ENCODE assay signal across 1 cellular context in genomic region chr18:22194151-22194598, GRCh38.
TF ChIP-seq lines count a peak whose summit lies in the region.

No MANE protein-coding gene starts in this region.

TF ChIP-seq in K562, 482 proteins besides CTCF, POLR2A, EP300 and RAD21 (continued from another document and continues in another):
- no peak for TF ChIP-seq GTF3C2 (IDR thresholded peaks at IDR 0.05; ENCODE audit: borderline replicate concordance, extremely low read depth, insufficient read length)
- no peak for TF ChIP-seq RBM25 (IDR thresholded peaks at IDR 0.05; ENCODE audit: low read depth, low read length, severe bottlenecking)
- no peak for TF ChIP-seq ATF6 (CRISPR knock-in tag; IDR thresholded peaks at IDR 0.05)
- TF ChIP-seq ZNF224 (CRISPR knock-in tag; IDR thresholded peaks at IDR 0.05): no peak
- no peak for TF ChIP-seq CREB3L1 (IDR thresholded peaks at IDR 0.05; ENCODE audit: borderline replicate concordance, low read depth)
- peak; percentile 24 for TF ChIP-seq POLR2B (IDR thresholded peaks at IDR 0.05; ENCODE audit: low read depth, partially characterized antibody)
- no peak for TF ChIP-seq BRF1 (IDR thresholded peaks at IDR 0.05; ENCODE audit: borderline replicate concordance, extremely low read depth, insufficient read length)
- TF ChIP-seq RBM17 (IDR thresholded peaks at IDR 0.05; ENCODE audit: borderline replicate concordance, low read depth, low read length): no peak
- TF ChIP-seq TCF3 (CRISPR knock-in tag; IDR thresholded peaks at IDR 0.05): peak; percentile 98
- no peak for TF ChIP-seq PATZ1 (CRISPR knock-in tag; IDR thresholded peaks at IDR 0.05; ENCODE audit: borderline replicate concordance)
- TF ChIP-seq CEBPG (CRISPR knock-in tag; IDR thresholded peaks at IDR 0.05): no peak
- no peak for TF ChIP-seq CEBPG (tag; conservative IDR thresholded peaks at IDR 0.05 in 1 of 2, IDR thresholded peaks at IDR 0.05 in 1 of 2)
- TF ChIP-seq DMBX1 (CRISPR knock-in tag; IDR thresholded peaks at IDR 0.05; ENCODE audit: borderline replicate concordance): peak; percentile 84
- TF ChIP-seq SP2 (IDR thresholded peaks at IDR 0.05; ENCODE audit: extremely low read depth, low read depth, low read length, poor library complexity, severe bottlenecking): no peak
- TF ChIP-seq HES1 (IDR thresholded peaks at IDR 0.05; ENCODE audit: low read depth): no peak
- TF ChIP-seq ZNF785 (CRISPR knock-in tag; IDR thresholded peaks at IDR 0.05): no peak
- peak; percentile 96 for TF ChIP-seq NFRKB (IDR thresholded peaks at IDR 0.05; ENCODE audit: low read depth)
- TF ChIP-seq SMARCE1 (IDR thresholded peaks at IDR 0.05): peak; percentile 66; the same call in 1 of the 2 replicates
- TF ChIP-seq MAFG (tag; conservative IDR thresholded peaks at IDR 0.05): no peak
- TF ChIP-seq ATF3 (IDR thresholded peaks at IDR 0.05): no peak
- TF ChIP-seq ATF3 (CRISPR knock-in tag; conservative IDR thresholded peaks at IDR 0.05): no peak
- no peak for TF ChIP-seq SFPQ (IDR thresholded peaks at IDR 0.05; ENCODE audit: low read depth, low read length)
- TF ChIP-seq HEY1 (CRISPR knock-in tag; IDR thresholded peaks at IDR 0.05; ENCODE audit: borderline replicate concordance): no peak
- no peak for TF ChIP-seq ZNF696 (CRISPR knock-in tag; conservative IDR thresholded peaks at IDR 0.05)
- no peak for TF ChIP-seq MCM7 (IDR thresholded peaks at IDR 0.05)
- no peak for TF ChIP-seq CSDE1 (IDR thresholded peaks at IDR 0.05)
- no peak for TF ChIP-seq RBM15 (IDR thresholded peaks at IDR 0.05; ENCODE audit: insufficient read depth, low read length)
- no peak for TF ChIP-seq MED1 (CRISPR knock-in tag; IDR thresholded peaks at IDR 0.05; ENCODE audit: borderline replicate concordance)
- TF ChIP-seq SIX5 (IDR thresholded peaks at IDR 0.05; ENCODE audit: borderline replicate concordance in 1 of 2, insufficient read depth in 1 of 2, low read depth in 1 of 2, low read length in 2 of 2): no peak
- no peak for TF ChIP-seq SRSF1 (IDR thresholded peaks at IDR 0.05; ENCODE audit: low read depth, low read length)
- TF ChIP-seq PCBP1 (IDR thresholded peaks at IDR 0.05; ENCODE audit: low read depth, low read length, poor library complexity, severe bottlenecking): no peak
- TF ChIP-seq ARHGAP35 (IDR thresholded peaks at IDR 0.05; ENCODE audit: partially characterized antibody): no peak
- TF ChIP-seq ZNF280B (CRISPR knock-in tag; IDR thresholded peaks at IDR 0.05): no peak
- TF ChIP-seq HDAC3 (IDR thresholded peaks at IDR 0.05; ENCODE audit: borderline replicate concordance, partially characterized antibody): peak; percentile 69
- TF ChIP-seq ZC3H4 (CRISPR knock-in tag; IDR thresholded peaks at IDR 0.05; ENCODE audit: borderline replicate concordance): no peak
- TF ChIP-seq SRSF3 (IDR thresholded peaks at IDR 0.05; ENCODE audit: insufficient read depth, low read length): no peak
- no peak for TF ChIP-seq ZNF436 (CRISPR knock-in tag; IDR thresholded peaks at IDR 0.05)
- no peak for TF ChIP-seq ZNF184 (CRISPR knock-in tag; IDR thresholded peaks at IDR 0.05)
- 0 out of 2 replicates have a peak, but pooled peaks have one; percentile 22 for TF ChIP-seq MAX (CRISPR knock-in tag; IDR thresholded peaks at IDR 0.05)
- no peak for TF ChIP-seq SIRT6 (IDR thresholded peaks at IDR 0.05; ENCODE audit: low read depth, low read length)
- TF ChIP-seq CREB3 (tag; conservative IDR thresholded peaks at IDR 0.05; ENCODE audit: low read depth): 0 out of 2 replicates have a peak, but pooled peaks have one; percentile 86
- peak; percentile 71; the same call in 1 of the 2 replicates for TF ChIP-seq NCOA1 (IDR thresholded peaks at IDR 0.05; ENCODE audit: low read depth)
- peak; percentile 31; the same call in 1 of the 2 replicates for TF ChIP-seq ATF7 (IDR thresholded peaks at IDR 0.05)
- no peak for TF ChIP-seq ZNF75A (CRISPR knock-in tag; IDR thresholded peaks at IDR 0.05)
- no peak for TF ChIP-seq PBX2 (CRISPR knock-in tag; IDR thresholded peaks at IDR 0.05; ENCODE audit: low read depth)
- peak; percentile 24; the same call in 1 of the 2 replicates for TF ChIP-seq PBX2 (tag; conservative IDR thresholded peaks at IDR 0.05; ENCODE audit: low read depth)
- peak; percentile 63; the same call in 1 of the 2 replicates for TF ChIP-seq SMARCC2 (IDR thresholded peaks at IDR 0.05; ENCODE audit: low read depth)
